In the genomic region with DNA sequence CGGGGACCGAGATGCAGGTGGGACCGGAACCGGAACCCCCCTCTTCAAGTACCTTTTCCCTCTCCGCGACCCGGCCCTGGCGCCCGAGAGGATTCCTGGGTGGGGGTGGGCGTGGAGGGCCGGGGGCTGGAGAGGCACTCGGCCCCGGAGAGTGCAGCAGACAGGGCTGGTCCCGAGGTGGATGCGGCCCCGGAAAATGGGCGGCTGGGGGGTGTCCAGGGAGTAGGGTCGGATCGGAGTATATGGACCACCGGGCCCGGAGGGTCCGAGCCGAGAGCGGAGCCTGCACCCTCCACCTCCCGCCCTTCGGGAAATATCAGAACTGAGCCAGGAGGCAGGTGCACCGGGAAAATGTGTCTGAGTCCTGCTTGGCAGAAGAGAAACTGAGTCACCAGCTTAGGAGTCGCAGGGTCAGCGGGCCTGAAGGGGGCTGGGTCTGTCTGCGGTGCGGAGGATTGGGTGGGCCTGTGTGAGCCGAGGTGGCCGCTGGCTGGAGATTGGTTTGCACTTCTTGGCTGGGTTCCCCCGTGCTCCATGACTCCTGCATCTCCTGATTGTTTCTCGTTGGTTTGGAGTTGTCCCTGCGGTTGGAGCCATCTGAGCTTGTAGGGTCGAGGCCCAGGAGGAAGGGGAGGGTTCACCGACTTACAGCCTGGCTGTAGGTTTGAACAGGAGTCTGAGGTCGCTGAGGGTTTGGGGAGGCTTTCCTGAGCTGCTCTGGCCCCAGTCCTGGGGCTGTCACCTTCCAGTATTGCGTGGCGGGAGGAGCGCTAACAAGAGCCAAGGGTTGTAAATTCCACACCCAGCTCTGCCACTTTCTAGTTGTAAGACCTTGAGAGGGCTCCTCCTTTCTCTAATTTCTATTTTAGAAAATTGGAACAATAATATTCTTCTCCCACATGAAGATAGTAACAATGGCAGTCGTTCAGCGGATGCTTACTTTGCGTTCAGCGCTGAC, we compare ENCODE assay signal across 1 cellular context.
TF ChIP-seq lines count a peak whose summit lies in the region.

No MANE protein-coding gene starts in this region.

TF ChIP-seq in HepG2, 621 proteins besides CTCF, POLR2A, EP300 and RAD21 (continued from another document):
- TF ChIP-seq PHF20 (CRISPR knock-in tag; IDR thresholded peaks at IDR 0.05) (0 out of 2 replicates have a peak, but pooled peaks have one; percentile 10), KLF6 (CRISPR knock-in tag; IDR thresholded peaks at IDR 0.05) (no peak), FOSL2 (CRISPR knock-in tag; IDR thresholded peaks at IDR 0.05) (0 out of 2 replicates have a peak, but pooled peaks have one; percentile 11), ZNF891 (CRISPR knock-in tag; IDR thresholded peaks at IDR 0.05) (0 out of 2 replicates have a peak, but pooled peaks have one; percentile 7), ZGPAT (CRISPR knock-in tag; IDR thresholded peaks at IDR 0.05) (no peak), ZBTB42 (CRISPR knock-in tag; IDR thresholded peaks at IDR 0.05) (peak; percentile 75), AGO1 (IDR thresholded peaks at IDR 0.05; ENCODE audit: low read depth, low read length, poor library complexity, severe bottlenecking) (peak; percentile 5), POLR2G (IDR thresholded peaks at IDR 0.05; ENCODE audit: low read depth, low read length) (0 out of 2 replicates have a peak, but pooled peaks have one; percentile 1), ZNF331 (CRISPR knock-in tag; IDR thresholded peaks at IDR 0.05) (no peak; the same call in none of the 2 replicates), TOPORS (CRISPR knock-in tag; IDR thresholded peaks at IDR 0.05) (no peak), ZNF556 (CRISPR knock-in tag; IDR thresholded peaks at IDR 0.05; ENCODE audit: borderline replicate concordance) (0 out of 2 replicates have a peak, but pooled peaks have one; percentile 3), HOXD1 (CRISPR knock-in tag; IDR thresholded peaks at IDR 0.05) (0 out of 2 replicates have a peak, but pooled peaks have one; percentile 17), HNF4A (CRISPR knock-in tag; IDR thresholded peaks at IDR 0.05) (no peak), RFX3 (CRISPR knock-in tag; IDR thresholded peaks at IDR 0.05) (no peak), TAF1 (CRISPR knock-in tag; IDR thresholded peaks at IDR 0.05) (0 out of 2 replicates have a peak, but pooled peaks have one; percentile 2), ERF (CRISPR knock-in tag; IDR thresholded peaks at IDR 0.05) (peak; percentile 1; the same call in 1 of the 2 replicates), NR2F2 (IDR thresholded peaks at IDR 0.05; ENCODE audit: borderline replicate concordance, low read depth) (peak; percentile 40; the same call in 1 of the 2 replicates), ZNF225 (CRISPR knock-in tag; IDR thresholded peaks at IDR 0.05) (peak; percentile 40; the same call in 1 of the 2 replicates), ZBTB7A (CRISPR knock-in tag; IDR thresholded peaks at IDR 0.05) (peak; percentile 95), GZF1 (CRISPR knock-in tag; IDR thresholded peaks at IDR 0.05) (no peak), ZFP36L1 (CRISPR knock-in tag; IDR thresholded peaks at IDR 0.05) (no peak), FOXA3 (CRISPR knock-in tag; IDR thresholded peaks at IDR 0.05) (0 out of 2 replicates have a peak, but pooled peaks have one; percentile 4), ZNF790 (CRISPR knock-in tag; IDR thresholded peaks at IDR 0.05; ENCODE audit: borderline replicate concordance) (0 out of 2 replicates have a peak, but pooled peaks have one; percentile 9), BHLHE40 (IDR thresholded peaks at IDR 0.05; ENCODE audit: low read length) (no peak), ZNF124 (CRISPR knock-in tag; IDR thresholded peaks at IDR 0.05) (0 out of 2 replicates have a peak, but pooled peaks have one; percentile 11), FOXO1 (CRISPR knock-in tag; IDR thresholded peaks at IDR 0.05) (no peak; the same call in 1 of the 2 replicates), ZNF431 (CRISPR knock-in tag; IDR thresholded peaks at IDR 0.05; ENCODE audit: borderline replicate concordance, low read depth) (0 out of 2 replicates have a peak, but pooled peaks have one; percentile 43), HOXA7 (CRISPR knock-in tag; IDR thresholded peaks at IDR 0.05) (0 out of 2 replicates have a peak, but pooled peaks have one; percentile 3), NFATC3 (CRISPR knock-in tag; IDR thresholded peaks at IDR 0.05) (no peak), MAFG (CRISPR knock-in tag; IDR thresholded peaks at IDR 0.05) (0 out of 2 replicates have a peak, but pooled peaks have one; percentile 6), ZNF747 (CRISPR knock-in tag; IDR thresholded peaks at IDR 0.05; ENCODE audit: borderline replicate concordance) (no peak), SIN3A (IDR thresholded peaks at IDR 0.05; ENCODE audit: borderline replicate concordance, low read depth, low read length) (0 out of 2 replicates have a peak, but pooled peaks have one; percentile 20), ARID2 (CRISPR knock-in tag; IDR thresholded peaks at IDR 0.05; ENCODE audit: borderline replicate concordance) (no peak), NR2C2 (CRISPR knock-in tag; IDR thresholded peaks at IDR 0.05; ENCODE audit: borderline replicate concordance) (0 out of 2 replicates have a peak, but pooled peaks have one; percentile 11), SP2 (CRISPR knock-in tag; IDR thresholded peaks at IDR 0.05) (0 out of 2 replicates have a peak, but pooled peaks have one; percentile 22), FOXJ3 (CRISPR knock-in tag; IDR thresholded peaks at IDR 0.05; ENCODE audit: borderline replicate concordance) (no peak), MEIS2 (CRISPR knock-in tag; IDR thresholded peaks at IDR 0.05) (no peak), RBAK (CRISPR knock-in tag; IDR thresholded peaks at IDR 0.05) (no peak), REXO4 (CRISPR knock-in tag; IDR thresholded peaks at IDR 0.05; ENCODE audit: borderline replicate concordance) (no peak), ZSCAN31 (CRISPR knock-in tag; IDR thresholded peaks at IDR 0.05; ENCODE audit: low read depth) (peak; percentile 13; the same call in 1 of the 2 replicates), ZNF883 (CRISPR knock-in tag; IDR thresholded peaks at IDR 0.05; ENCODE audit: not compliant biosample characterization) (peak; percentile 40), ZNF546 (CRISPR knock-in tag; conservative IDR thresholded peaks at IDR 0.05) (0 out of 2 replicates have a peak, but pooled peaks have one; percentile 64), ZXDC (CRISPR knock-in tag; IDR thresholded peaks at IDR 0.05) (no peak), PCBP1 (IDR thresholded peaks at IDR 0.05; ENCODE audit: borderline replicate concordance, low read depth, low read length) (0 out of 2 replicates have a peak, but pooled peaks have one; percentile 39)
- TF ChIP-seq, protein P1, sequence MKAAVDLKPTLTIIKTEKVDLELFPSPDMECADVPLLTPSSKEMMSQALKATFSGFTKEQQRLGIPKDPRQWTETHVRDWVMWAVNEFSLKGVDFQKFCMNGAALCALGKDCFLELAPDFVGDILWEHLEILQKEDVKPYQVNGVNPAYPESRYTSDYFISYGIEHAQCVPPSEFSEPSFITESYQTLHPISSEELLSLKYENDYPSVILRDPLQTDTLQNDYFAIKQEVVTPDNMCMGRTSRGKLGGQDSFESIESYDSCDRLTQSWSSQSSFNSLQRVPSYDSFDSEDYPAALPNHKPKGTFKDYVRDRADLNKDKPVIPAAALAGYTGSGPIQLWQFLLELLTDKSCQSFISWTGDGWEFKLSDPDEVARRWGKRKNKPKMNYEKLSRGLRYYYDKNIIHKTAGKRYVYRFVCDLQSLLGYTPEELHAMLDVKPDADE (CRISPR knock-in tag; IDR thresholded peaks at IDR 0.05), result no peak
- TF ChIP-seq, protein P2, sequence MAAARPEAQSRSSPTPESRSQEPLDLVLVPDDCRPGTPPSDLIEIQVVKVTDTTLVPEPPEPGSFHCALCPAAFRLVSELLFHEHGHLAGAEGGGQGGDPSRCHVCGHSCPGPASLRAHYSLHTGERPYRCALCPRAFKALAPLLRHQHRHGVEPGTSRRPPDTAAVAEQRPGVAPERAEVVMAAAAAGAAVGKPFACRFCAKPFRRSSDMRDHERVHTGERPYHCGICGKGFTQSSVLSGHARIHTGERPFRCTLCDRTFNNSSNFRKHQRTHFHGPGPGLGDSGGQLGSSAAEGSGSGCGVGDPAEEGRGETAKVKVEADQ (CRISPR knock-in tag; IDR thresholded peaks at IDR 0.05; ENCODE audit: borderline replicate concordance), result peak; percentile 54; the same call in 1 of the 2 replicates
- TF ChIP-seq, protein P3, sequence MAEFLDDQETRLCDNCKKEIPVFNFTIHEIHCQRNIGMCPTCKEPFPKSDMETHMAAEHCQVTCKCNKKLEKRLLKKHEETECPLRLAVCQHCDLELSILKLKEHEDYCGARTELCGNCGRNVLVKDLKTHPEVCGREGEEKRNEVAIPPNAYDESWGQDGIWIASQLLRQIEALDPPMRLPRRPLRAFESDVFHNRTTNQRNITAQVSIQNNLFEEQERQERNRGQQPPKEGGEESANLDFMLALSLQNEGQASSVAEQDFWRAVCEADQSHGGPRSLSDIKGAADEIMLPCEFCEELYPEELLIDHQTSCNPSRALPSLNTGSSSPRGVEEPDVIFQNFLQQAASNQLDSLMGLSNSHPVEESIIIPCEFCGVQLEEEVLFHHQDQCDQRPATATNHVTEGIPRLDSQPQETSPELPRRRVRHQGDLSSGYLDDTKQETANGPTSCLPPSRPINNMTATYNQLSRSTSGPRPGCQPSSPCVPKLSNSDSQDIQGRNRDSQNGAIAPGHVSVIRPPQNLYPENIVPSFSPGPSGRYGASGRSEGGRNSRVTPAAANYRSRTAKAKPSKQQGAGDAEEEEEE (CRISPR knock-in tag; IDR thresholded peaks at IDR 0.05; ENCODE audit: borderline replicate concordance), result 0 out of 2 replicates have a peak, but pooled peaks have one; percentile 52
- TF ChIP-seq, protein P4, sequence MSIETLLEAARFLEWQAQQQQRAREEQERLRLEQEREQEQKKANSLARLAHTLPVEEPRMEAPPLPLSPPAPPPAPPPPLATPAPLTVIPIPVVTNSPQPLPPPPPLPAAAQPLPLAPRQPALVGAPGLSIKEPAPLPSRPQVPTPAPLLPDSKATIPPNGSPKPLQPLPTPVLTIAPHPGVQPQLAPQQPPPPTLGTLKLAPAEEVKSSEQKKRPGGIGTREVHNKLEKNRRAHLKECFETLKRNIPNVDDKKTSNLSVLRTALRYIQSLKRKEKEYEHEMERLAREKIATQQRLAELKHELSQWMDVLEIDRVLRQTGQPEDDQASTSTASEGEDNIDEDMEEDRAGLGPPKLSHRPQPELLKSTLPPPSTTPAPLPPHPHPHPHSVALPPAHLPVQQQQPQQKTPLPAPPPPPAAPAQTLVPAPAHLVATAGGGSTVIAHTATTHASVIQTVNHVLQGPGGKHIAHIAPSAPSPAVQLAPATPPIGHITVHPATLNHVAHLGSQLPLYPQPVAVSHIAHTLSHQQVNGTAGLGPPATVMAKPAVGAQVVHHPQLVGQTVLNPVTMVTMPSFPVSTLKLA (IDR thresholded peaks at IDR 0.05), result no peak
- TF ChIP-seq, protein P5, sequence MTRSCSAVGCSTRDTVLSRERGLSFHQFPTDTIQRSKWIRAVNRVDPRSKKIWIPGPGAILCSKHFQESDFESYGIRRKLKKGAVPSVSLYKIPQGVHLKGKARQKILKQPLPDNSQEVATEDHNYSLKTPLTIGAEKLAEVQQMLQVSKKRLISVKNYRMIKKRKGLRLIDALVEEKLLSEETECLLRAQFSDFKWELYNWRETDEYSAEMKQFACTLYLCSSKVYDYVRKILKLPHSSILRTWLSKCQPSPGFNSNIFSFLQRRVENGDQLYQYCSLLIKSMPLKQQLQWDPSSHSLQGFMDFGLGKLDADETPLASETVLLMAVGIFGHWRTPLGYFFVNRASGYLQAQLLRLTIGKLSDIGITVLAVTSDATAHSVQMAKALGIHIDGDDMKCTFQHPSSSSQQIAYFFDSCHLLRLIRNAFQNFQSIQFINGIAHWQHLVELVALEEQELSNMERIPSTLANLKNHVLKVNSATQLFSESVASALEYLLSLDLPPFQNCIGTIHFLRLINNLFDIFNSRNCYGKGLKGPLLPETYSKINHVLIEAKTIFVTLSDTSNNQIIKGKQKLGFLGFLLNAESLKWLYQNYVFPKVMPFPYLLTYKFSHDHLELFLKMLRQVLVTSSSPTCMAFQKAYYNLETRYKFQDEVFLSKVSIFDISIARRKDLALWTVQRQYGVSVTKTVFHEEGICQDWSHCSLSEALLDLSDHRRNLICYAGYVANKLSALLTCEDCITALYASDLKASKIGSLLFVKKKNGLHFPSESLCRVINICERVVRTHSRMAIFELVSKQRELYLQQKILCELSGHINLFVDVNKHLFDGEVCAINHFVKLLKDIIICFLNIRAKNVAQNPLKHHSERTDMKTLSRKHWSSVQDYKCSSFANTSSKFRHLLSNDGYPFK (CRISPR knock-in tag; IDR thresholded peaks at IDR 0.05; ENCODE audit: borderline replicate concordance), result no peak
